In genomic region chr5:149581192-149581861, GRCh38 we compare ENCODE assay signal across 8 cellular contexts. TPM values are rescaled to one million over a fixed set of nuclear protein-coding genes. Genes with fewer than 3 reads are reported as not detected.
DNase-seq lines count a peak whose midpoint lies in the region; ATAC-seq and TF ChIP-seq lines count a peak whose summit lies in the region.

ARHGEF37 (plus strand) TSS chr5:149581498; CDS start chr5:149597770, 16,272 bp downstream.

- intact Hi-C loops in psoas muscle (cut with DNase I), result no loop called here
- intact Hi-C loops in uterus (cut with DNase I; ENCODE audit: low total_unique reads), result no loop called here

- H3K9ac ChIP-seq in SK-N-MC (ENCODE audit: insufficient read length), result peak within 1 kb of the TSS; percentile 9

- peaks cover 28% of the 10 kb centered on the region for H3K27me3 ChIP-seq in HL-60 (ENCODE audit: insufficient read depth, poor library complexity, severe bottlenecking)
- H3K27me3 ChIP-seq in psoas muscle (ENCODE audit: insufficient read depth in 3 of 3, low read length in 2 of 3), result no peaks in the 10 kb centered on the region
- H3K27me3 ChIP-seq in uterus, result no peaks in the 10 kb centered on the region

- H3K4me1 ChIP-seq in psoas muscle, result peaks cover 24% of the 10 kb centered on the region
- peaks cover 4 to 15% of the 10 kb centered on the region in 2 donors for H3K4me1 ChIP-seq in uterus

- H3K9me3 ChIP-seq in SK-N-MC (ENCODE audit: low read depth, low read length), result no peaks in the 10 kb centered on the region
- no peaks in the 10 kb centered on the region for H3K9me3 ChIP-seq in psoas muscle
- no peaks in the 10 kb centered on the region for H3K9me3 ChIP-seq in uterus

- peak; percentile 20 to 57 for TF ChIP-seq POLR2A in uterus (IDR thresholded peaks at IDR 0.05)

- in situ Hi-C loops in astrocyte of the cerebellum (cut with HindIII; ENCODE audit: low sequenced_read_pairs), result no loop called here

- ATAC-seq in psoas muscle, result peak; percentile 83 to 86 (median 84)

- H3K4me3 ChIP-seq in HL-60 (replicated peaks; ENCODE audit: insufficient read depth, low read length) (peak within 1 kb of the TSS; percentile 25), SK-N-MC (peak within 1 kb of the TSS; percentile 69), astrocyte of the cerebellum (ENCODE audit: low read depth, low read length) (peak within 1 kb of the TSS; percentile 39), psoas muscle (peak within 1 kb of the TSS; percentile 78), uterus (peak within 1 kb of the TSS; percentile 22 to 70)

- H3K27ac ChIP-seq in HL-60 (replicated peaks), result no peak within 1 kb of the TSS
- no peak within 1 kb of the TSS for H3K27ac ChIP-seq in SK-N-MC
- peak within 1 kb of the TSS; percentile 92 for H3K27ac ChIP-seq in psoas muscle
- H3K27ac ChIP-seq in uterus, result peak within 1 kb of the TSS; percentile 85 to 88

- 0 to 1% (median 0%) methylated on average over 37 to 56 of the region's 56 CpGs for WGBS in psoas muscle, 3 donors

- H3K36me3 ChIP-seq in SK-N-MC (ENCODE audit: insufficient read depth, low read length) (no peaks in the 10 kb centered on the region), psoas muscle (ENCODE audit: insufficient read depth in 1 of 2, low read depth in 1 of 2) (no peaks in the 10 kb centered on the region), uterus (no peaks in the 10 kb centered on the region)

- DNase-seq in AG08396 (ENCODE audit: low spot score), result peak; percentile 69
- peak in 1 of 2 experiments; percentile 5 for DNase-seq in HL-60 (ENCODE audit: low read depth in 1 of 2, low spot score in 1 of 2)
- DNase-seq in SK-N-MC (ENCODE audit: low read depth, low spot score), result no peak
- DNase-seq in astrocyte of the cerebellum (ENCODE audit: low read depth), result no peak
- DNase-seq in hippocampal formation (lab: John Stamatoyannopoulos, UW), result peak; percentile 75 to 88
- peak; percentile 86 to 94 for DNase-seq in psoas muscle
- peak; percentile 87 to 88 for DNase-seq in uterus
- no peak for DNase-seq in OCI-M2 (lab: John Stamatoyannopoulos, UW; ENCODE audit: unreplicated experiment)

- TF ChIP-seq CTCF in HL-60 (IDR thresholded peaks at IDR 0.05; ENCODE audit: insufficient read depth, low read length) (no peak), astrocyte of the cerebellum (IDR thresholded peaks at IDR 0.05; ENCODE audit: low read depth, low read length, missing control alignments) (no peak), psoas muscle (IDR thresholded peaks at IDR 0.05) (no peak), uterus (IDR thresholded peaks at IDR 0.05) (peak in 1 of 4 experiments; percentile 22)

RNA-seq across cellular contexts. Expression of gene ARHGEF37, which starts in this region (rescaled TPM):
- total RNA-seq in psoas muscle (10 to 100 TPM in 3 of 4 donors, 1 to 10 TPM in 1; 9.0 to 29.3 (median 18.7) TPM), uterus (10 to 100 TPM in 1 of 4 donors, 1 to 10 TPM in 3; 4.6 to 10.4 (median 7.9) TPM)
- 10 to 100 TPM in 2 of 3 donors, 1 to 10 TPM in 1; 2.3 to 13.4 (median 13.0) TPM for polyA plus RNA-seq in psoas muscle

Comparison
In these comparisons a context has a peak if more than half of its experiments do, and no peak if none do; other contexts are left out.
1. DNase-seq: peak in AG08396 (single experiment), hippocampal formation (2 of 2), psoas muscle (2 of 2) and uterus (2 of 2); none in SK-N-MC (single experiment), astrocyte of the cerebellum (single experiment) and OCI-M2 (single experiment).
2. H3K27ac ChIP-seq: peak in psoas muscle (single experiment) and uterus (2 of 2); none in HL-60 (single experiment) and SK-N-MC (single experiment).
3. H3K4me3 ChIP-seq: peak in every context shown above with its lines; median percentile 78 in psoas muscle; 69 in SK-N-MC; 46 in uterus; 39 in astrocyte of the cerebellum; 25 in HL-60.